2 cellular contexts compared by ENCODE assay signal in genomic region chr5:127963931-127964330, GRCh38.
TF ChIP-seq lines count a peak whose summit lies in the region.

No MANE protein-coding gene starts in this region.

TF ChIP-seq in GM12891, 5 proteins besides CTCF, POLR2A, EP300 and RAD21 (continued from another document):
- no peak for TF ChIP-seq SPI1 (IDR thresholded peaks at IDR 0.05; ENCODE audit: low read depth, low read length)
TF ChIP-seq in GM12891: peak in this region for 0.

TF ChIP-seq in SK-N-SH, 30 proteins besides CTCF, POLR2A, EP300 and RAD21 (continued from another document):
- TF ChIP-seq EZH2phosphoT487 (IDR thresholded peaks at IDR 0.05; ENCODE audit: borderline replicate concordance, low read depth) (no peak), REST (IDR thresholded peaks at IDR 0.05; ENCODE audit: low read depth, low read length) (no peak)
